ENCODE assay signal across 23 cellular contexts in the genomic region with DNA sequence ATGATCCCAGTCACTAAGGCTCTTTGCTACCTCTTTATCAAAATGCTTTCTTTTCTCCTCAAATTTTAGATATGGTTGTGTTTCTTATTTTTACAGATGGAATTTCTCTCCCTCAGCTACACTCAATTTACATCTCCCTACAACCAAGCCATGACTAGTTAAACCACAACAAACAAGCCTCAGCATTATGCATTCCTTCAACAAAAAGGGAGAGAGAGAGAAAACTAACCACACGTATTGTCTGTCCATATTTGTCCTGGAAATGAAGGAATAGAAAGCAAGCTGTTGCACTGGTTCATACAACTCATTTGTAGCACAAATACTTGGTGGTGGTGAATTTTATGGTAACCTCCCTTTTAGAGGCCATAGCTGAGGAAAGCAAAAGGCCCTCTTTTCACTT.
DNase-seq lines count a peak whose midpoint lies in the region; FAIRE-seq and TF ChIP-seq lines count a peak whose summit lies in the region.
"Had no signal": no experiment of that assay in that cellular context is flagged by ENCODE, and none has a peak within 500 bp of the region (broad histone marks: within the 10 kb centered on the region; RNA-seq: fewer than 3 reads in every experiment).

No MANE protein-coding gene starts in this region.

- H3K36me3 ChIP-seq in brain microvascular endothelial cell (replicated peaks), result no peaks in the 10 kb centered on the region
- no peaks in the 10 kb centered on the region for H3K36me3 ChIP-seq in keratinocyte (ENCODE audit: control insufficient read depth in 2 of 2, extremely low read depth in 1 of 2, insufficient read depth in 2 of 2, low read length in 2 of 2)
- H3K36me3 ChIP-seq: spleen had no signal

- peak; percentile 81 for FAIRE-seq in keratinocyte (lab: Jason Lieb, UNC)
- FAIRE-seq: TTC549 had no signal

- H3K27me3 Mint-ChIP-seq in HFFc6 (ENCODE audit: insufficient read depth), result no peaks in the 10 kb centered on the region

- TF ChIP-seq CTCF in HFFc6 (IDR thresholded peaks at IDR 0.05) (no peak), brain microvascular endothelial cell (IDR thresholded peaks at IDR 0.05; ENCODE audit: low read depth, low read length, missing control alignments) (no peak), keratinocyte (optimal IDR thresholded peaks at IDR 0.05 in 1 of 3, IDR thresholded peaks at IDR 0.05 in 1 of 3, conservative IDR thresholded peaks at IDR 0.05 in 1 of 3; ENCODE audit: extremely low read depth in 1 of 3, insufficient read depth in 2 of 3, low read length in 3 of 3) (no peak)

- no peaks in the 10 kb centered on the region for H3K27me3 ChIP-seq in brain microvascular endothelial cell (replicated peaks)
- H3K27me3 ChIP-seq in keratinocyte (ENCODE audit: control insufficient read depth, extremely low read depth, insufficient read depth, low read length), result no peaks in the 10 kb centered on the region
- H3K27me3 ChIP-seq: spleen had no signal

- H3K9me3 Mint-ChIP-seq in HFFc6, result no peaks in the 10 kb centered on the region
- H3K9me3 Mint-ChIP-seq: CD8-positive, alpha-beta T cell; neural crest cell had no signal

- dilution Hi-C loops in keratinocyte (cut with MboI; ENCODE audit: extremely low pct_ligation_motif_present, low sequenced_read_pairs), result no loop called here

- peaks cover 24% of the 10 kb centered on the region for H3K4me1 ChIP-seq in keratinocyte (ENCODE audit: control insufficient read depth, extremely low read depth, insufficient read depth, low read length)
- H3K4me1 ChIP-seq: psoas muscle, spleen had no signal

- no peak overlapping the region for H3K27ac Mint-ChIP-seq in HFFc6
- H3K27ac Mint-ChIP-seq: activated CD8-positive, alpha-beta memory T cell treated with anti-CD3 and anti-CD28 coated beads, Interleukin-2, amount 10 ng/mL, durations not matched to agents 7 days and 5 days; CD8-positive, alpha-beta T cell; effector memory CD8-positive, alpha-beta T cell had no signal

- H3K9ac ChIP-seq in keratinocyte (ENCODE audit: control insufficient read depth, extremely low read depth, insufficient read depth, low read length), result no peak overlapping the region

- H3K27ac ChIP-seq in brain microvascular endothelial cell, result no peak overlapping the region
- no peak overlapping the region for H3K27ac ChIP-seq in keratinocyte (ENCODE audit: control insufficient read depth, insufficient read depth, low read length)
- H3K27ac ChIP-seq: psoas muscle, spleen had no signal

- H4K20me1 ChIP-seq in keratinocyte (ENCODE audit: control insufficient read depth, extremely low read depth, insufficient read depth, low read length), result no peaks in the 10 kb centered on the region

- no peaks in the 10 kb centered on the region for H3K36me3 Mint-ChIP-seq in HFFc6 (ENCODE audit: low read depth)
- H3K36me3 Mint-ChIP-seq: activated CD8-positive, alpha-beta memory T cell treated with anti-CD3 and anti-CD28 coated beads, Interleukin-2, amount 10 ng/mL, durations not matched to agents 7 days and 5 days; CD8-positive, alpha-beta T cell had no signal

- H3K9me3 ChIP-seq in keratinocyte (ENCODE audit: control insufficient read depth, low read depth, low read length), result no peaks in the 10 kb centered on the region
- H3K9me3 ChIP-seq: psoas muscle, spleen had no signal

- in situ Hi-C loops in brain microvascular endothelial cell (cut with HindIII; ENCODE audit: low pct_ligation_motif_present, low sequenced_read_pairs), result no loop called here

- peaks cover 33% of the 10 kb centered on the region for H3K4me1 Mint-ChIP-seq in HFFc6 (ENCODE audit: low read depth)
- H3K4me1 Mint-ChIP-seq: activated CD8-positive, alpha-beta memory T cell treated with anti-CD3 and anti-CD28 coated beads, Interleukin-2, amount 10 ng/mL, durations not matched to agents 7 days and 5 days; neural crest cell had no signal

- no peaks in the 10 kb centered on the region for H3K79me2 ChIP-seq in keratinocyte (ENCODE audit: control insufficient read depth, insufficient read depth, low read length)

- H3K4me3 Mint-ChIP-seq in HFFc6, result no peak overlapping the region
- H3K4me3 Mint-ChIP-seq: activated CD8-positive, alpha-beta memory T cell treated with anti-CD3 and anti-CD28 coated beads, Interleukin-2, amount 10 ng/mL, durations not matched to agents 7 days and 5 days; CD8-positive, alpha-beta T cell; effector memory CD8-positive, alpha-beta T cell; neural crest cell had no signal

- DNase-seq in AG08395 (ENCODE audit: low spot score) (peak; percentile 61), HFFc6 (peak; percentile 10), brain microvascular endothelial cell (peak; percentile 11), keratinocyte (ENCODE audit: low read depth, low spot score) (no peak), NCI-H82 treated with DMSO at 0.1 percent for 48 hours (lab: John Stamatoyannopoulos, UW; ENCODE audit: unreplicated experiment) (no peak), mucosa of gallbladder (ENCODE audit: low spot score) (no peak), amygdala (lab: John Stamatoyannopoulos, UW) (no peak)
- no peak for DNase-seq in stimulated activated CD4-positive, alpha-beta T cell treated with anti-CD3 and anti-CD28 coated beads, Interleukin-12 subunit alpha, Interleukin-12 subunit beta, amount 100 ng/mL, for 4 hours
- DNase-seq: activated CD4-positive, alpha-beta T cell treated with anti-CD3 and anti-CD28 coated beads for 4 hours; activated CD8-positive, alpha-beta memory T cell treated with anti-CD3 and anti-CD28 coated beads, Interleukin-2, amount 10 ng/mL, durations not matched to agents 7 days and 5 days; CD8-positive, alpha-beta T cell; cerebellar nuclear complex; effector memory CD8-positive, alpha-beta T cell; Kasumi-1; midbrain; NCI-H1092 treated with DMSO at 0.1 percent for 48 hours; NCI-H2029 treated with DMSO at 0.1 percent for 48 hours; psoas muscle; spleen; stimulated activated CD8-positive, alpha-beta memory T cell treated with anti-CD3 and anti-CD28 coated beads, Interleukin-4, amount 100 ng/mL, for 48 hours; SW 1271 had no signal

- no peaks in the 10 kb centered on the region for H3K9me1 ChIP-seq in keratinocyte (ENCODE audit: control insufficient read depth, extremely low read depth, insufficient read depth, low read length)

- no peak overlapping the region for H2AFZ ChIP-seq in keratinocyte (ENCODE audit: control insufficient read depth, low read length)

- peak overlapping the region; percentile 1 for H3K4me2 ChIP-seq in keratinocyte (ENCODE audit: control insufficient read depth, extremely low read depth, insufficient read depth, low read depth, low read length)

- H3K4me3 ChIP-seq in brain microvascular endothelial cell (ENCODE audit: low read depth, low read length) (no peak overlapping the region), keratinocyte (ENCODE audit: control insufficient read depth in 2 of 3, extremely low read depth in 1 of 3, insufficient read depth in 2 of 3, low read depth in 1 of 3, low read length in 3 of 3) (no peak overlapping the region)
- H3K4me3 ChIP-seq: psoas muscle, spleen had no signal

Comparison
In these comparisons a context has a peak if more than half of its experiments do, and no peak if none do; other contexts are left out.
1. DNase-seq: peak in AG08395 (single experiment), HFFc6 (single experiment) and brain microvascular endothelial cell (single experiment); none in keratinocyte (single experiment), NCI-H82 treated with DMSO at 0.1 percent for 48 hours (single experiment), stimulated activated CD4-positive, alpha-beta T cell treated with anti-CD3 and anti-CD28 coated beads, Interleukin-12 subunit alpha, Interleukin-12 subunit beta, amount 100 ng/mL, for 4 hours (single experiment), mucosa of gallbladder (single experiment) and amygdala (0 of 56).